ENCODE assay signal across 8 cellular contexts in the genomic region with DNA sequence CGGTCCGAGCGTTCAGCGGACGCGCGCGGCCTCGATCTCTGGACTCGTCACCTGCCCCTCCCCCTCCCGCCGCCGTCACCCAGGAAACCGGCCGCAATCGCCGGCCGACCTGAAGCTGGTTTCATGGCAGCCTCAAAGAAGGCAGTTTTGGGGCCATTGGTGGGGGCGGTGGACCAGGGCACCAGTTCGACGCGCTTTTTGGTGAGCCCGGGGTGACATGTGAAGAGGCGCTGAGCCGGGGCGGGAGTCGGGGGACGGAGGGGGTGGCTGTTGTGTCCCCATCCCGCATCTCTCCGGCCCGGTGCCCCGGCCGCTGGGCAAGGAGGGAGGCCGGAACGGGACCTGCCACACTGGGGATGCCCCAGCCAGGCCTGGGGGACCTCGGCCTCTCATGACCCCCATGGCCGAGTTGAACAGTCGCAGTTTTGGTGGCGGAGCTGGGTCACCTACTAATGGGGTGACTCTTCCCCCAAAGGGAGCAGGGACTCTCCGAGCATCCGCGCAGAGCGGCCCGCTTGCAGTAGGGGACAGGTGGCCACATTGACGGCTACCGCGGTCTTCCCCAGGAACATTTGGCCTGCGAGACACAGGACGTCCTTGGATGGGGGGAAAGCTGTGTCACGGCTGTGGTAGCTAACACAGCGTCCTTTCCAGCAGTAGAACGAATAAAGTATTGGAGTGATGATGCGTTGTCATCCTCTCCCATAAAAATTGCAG. TPM values are rescaled to one million over a fixed set of nuclear protein-coding genes. Genes with fewer than 3 reads are reported as not detected.
DNase-seq lines count a peak whose midpoint lies in the region; ATAC-seq, FAIRE-seq and TF ChIP-seq lines count a peak whose summit lies in the region.

Gene GK (plus strand): TSS at position 9 of the 717 bp plus-strand sequence. CDS start 115 bp downstream, at position 124.

- H3K9me3 ChIP-seq in DOHH2 (ENCODE audit: control insufficient read depth, insufficient read depth, low read length) (no peaks in the 10 kb centered on the region), HUES6 (ENCODE audit: control insufficient read depth, insufficient read depth, low read depth, low read length) (no peaks in the 10 kb centered on the region)

- H3K27me3 ChIP-seq in DOHH2 (ENCODE audit: control insufficient read depth, low read length) = no peaks in the 10 kb centered on the region
- peaks cover 7% of the 10 kb centered on the region; the same call in 1 of the 2 replicates for H3K27me3 ChIP-seq in HUES6 (ENCODE audit: control insufficient read depth, insufficient read depth, low read length)

- H3K9me3 Mint-ChIP-seq in activated T-cell treated with anti-CD3 and anti-CD28 coated beads, Interleukin-2, amount 50 U/mL, for 72 hours = peaks cover 0 to 2% of the 10 kb centered on the region in 2 donors

- H3K4me2 ChIP-seq in DOHH2 (ENCODE audit: low read length) = peak within 1 kb of the TSS; percentile 89

- peak within 1 kb of the TSS; percentile 84 to 96 for H3K4me3 Mint-ChIP-seq in activated T-cell treated with anti-CD3 and anti-CD28 coated beads, Interleukin-2, amount 50 U/mL, for 72 hours

- H3K27ac ChIP-seq in DOHH2 (ENCODE audit: low read depth, low read length) (peak within 1 kb of the TSS; percentile 51), HUES6 (ENCODE audit: low read depth, low read length) (peak within 1 kb of the TSS; percentile 63; the same call in 1 of the 2 replicates)

- H3K4me1 Mint-ChIP-seq in activated T-cell treated with anti-CD3 and anti-CD28 coated beads, Interleukin-2, amount 50 U/mL, for 72 hours (ENCODE audit: low read depth) = peaks cover 55% of the 10 kb centered on the region

- no peak for FAIRE-seq in frontal cortex (lab: Jason Lieb, UNC)

- no peak for TF ChIP-seq CTCF in DOHH2 (IDR thresholded peaks at IDR 0.05; ENCODE audit: low read depth, low read length, poor library complexity, severe bottlenecking)

- no peaks in the 10 kb centered on the region for H3F3A ChIP-seq in DOHH2 (ENCODE audit: control insufficient read depth, insufficient read depth)

- ATAC-seq in GM21390 (IDR thresholded peaks at IDR 0.05; ENCODE audit: unreplicated experiment) = peak; percentile 6
- no peak for ATAC-seq in activated T-cell treated with anti-CD3 and anti-CD28 coated beads, Interleukin-2, amount 50 U/mL, for 72 hours (replicated peaks in 1 of 2)

- H3K9me2 ChIP-seq in DOHH2 (replicated peaks; ENCODE audit: control insufficient read depth, low read length) = no peaks in the 10 kb centered on the region

- peaks cover 10 to 30% of the 10 kb centered on the region in 2 donors for H3K36me3 Mint-ChIP-seq in activated T-cell treated with anti-CD3 and anti-CD28 coated beads, Interleukin-2, amount 50 U/mL, for 72 hours (ENCODE audit: insufficient read depth in 2 of 2)

- no peaks in the 10 kb centered on the region for H3K27me3 Mint-ChIP-seq in activated T-cell treated with anti-CD3 and anti-CD28 coated beads, Interleukin-2, amount 50 U/mL, for 72 hours (ENCODE audit: low read depth)

- no peaks in the 10 kb centered on the region for H4K20me1 ChIP-seq in DOHH2 (ENCODE audit: control insufficient read depth, insufficient read depth, low read depth, low read length)

- H3K36me3 ChIP-seq in DOHH2 (ENCODE audit: control insufficient read depth, low read length) = no peaks in the 10 kb centered on the region
- H3K36me3 ChIP-seq in HUES6 (ENCODE audit: control insufficient read depth, insufficient read depth, low read length) = no peaks in the 10 kb centered on the region

- H3K79me2 ChIP-seq in DOHH2 (ENCODE audit: control insufficient read depth, low read length) = peaks cover 25% of the 10 kb centered on the region

- peaks cover 35% of the 10 kb centered on the region for H3K4me1 ChIP-seq in DOHH2 (ENCODE audit: control insufficient read depth, low read length)
- H3K4me1 ChIP-seq in HUES6 (ENCODE audit: control insufficient read depth, insufficient read depth, low read length) = peaks cover 13% of the 10 kb centered on the region

- H3K4me3 ChIP-seq in DOHH2 (ENCODE audit: low read length) = peak within 1 kb of the TSS; percentile 77
- peak within 1 kb of the TSS; percentile 74 for H3K4me3 ChIP-seq in HUES6 (ENCODE audit: low read depth, low read length)

- peak within 1 kb of the TSS; percentile 98 for H3K27ac Mint-ChIP-seq in activated T-cell treated with anti-CD3 and anti-CD28 coated beads, Interleukin-2, amount 50 U/mL, for 72 hours

- DNase-seq in activated T-cell treated with anti-CD3 and anti-CD28 coated beads, Interleukin-2, amount 50 U/mL, for 72 hours = no peak
- DNase-seq in frontal cortex (ENCODE audit: low spot score in 2 of 2) = no peak
- no peak for DNase-seq in occipital lobe (lab: John Stamatoyannopoulos, UW)
- DNase-seq in GM03348 (ENCODE audit: low spot score) = no peak
- DNase-seq in hepatic stellate cell (ENCODE audit: low spot score) = no peak

- peak within 1 kb of the TSS; percentile 82 for H3K9ac ChIP-seq in HUES6 (ENCODE audit: low read length)

RNA-seq across cellular contexts. Expression of gene GK, which starts in this region (rescaled TPM):
- total RNA-seq in activated T-cell treated with anti-CD3 and anti-CD28 coated beads, Interleukin-2, amount 50 U/mL, for 72 hours = 100 to 1,000 TPM; 242 to 272 TPM
- total RNA-seq in frontal cortex (10.6 TPM), occipital lobe (13.9 TPM)

Comparison
In these comparisons a context has a peak if more than half of its experiments do, and no peak if none do; other contexts are left out.
1. RNA of gene GK (total RNA-seq): 242 to 272 TPM in activated T-cell treated with anti-CD3 and anti-CD28 coated beads, Interleukin-2, amount 50 U/mL, for 72 hours; 13.9 TPM in occipital lobe (single experiment) and 10.6 TPM in frontal cortex (single experiment); every median in the first group is over 10 times any median in the second.